8 cellular contexts compared by ENCODE assay signal in genomic region chr11:65988791-65989592, GRCh38. TPM values are rescaled to one million over a fixed set of nuclear protein-coding genes. Genes with fewer than 3 reads are reported as not detected.
DNase-seq lines count a peak whose midpoint lies in the region; ATAC-seq and TF ChIP-seq lines count a peak whose summit lies in the region.

No MANE protein-coding gene starts in this region.

- H3K14ac ChIP-seq in trophoblast cell (ENCODE audit: low read length): no peak overlapping the region

- H3K27ac ChIP-seq in SK-N-SH (ENCODE audit: low read depth in 2 of 2, low read length in 1 of 2) (peak overlapping the region; percentile 17 to 18; a peak in 2 of 4 replicates), trophoblast cell (ENCODE audit: low read depth, low read length) (no peak overlapping the region), upper lobe of left lung (no peak overlapping the region)

- H3K79me2 ChIP-seq in SK-N-SH (ENCODE audit: insufficient read depth): no peaks in the 10 kb centered on the region
- H3K79me2 ChIP-seq in trophoblast cell (ENCODE audit: control insufficient read depth, insufficient read depth, low read length, poor library complexity): no peaks in the 10 kb centered on the region

- TF ChIP-seq EP300 in SK-N-SH (IDR thresholded peaks at IDR 0.05; ENCODE audit: borderline replicate concordance in 1 of 2, low read depth in 1 of 2, low read length in 1 of 2) (no peak), upper lobe of left lung (IDR thresholded peaks at IDR 0.05) (no peak)

- H3K9me3 ChIP-seq in SK-N-SH (no peaks in the 10 kb centered on the region), trophoblast cell (ENCODE audit: insufficient read depth, low read depth, low read length) (no peaks in the 10 kb centered on the region), upper lobe of left lung (no peaks in the 10 kb centered on the region)

- H2BK12ac ChIP-seq in trophoblast cell (ENCODE audit: low read length): no peak overlapping the region

- TF ChIP-seq RAD21 in SK-N-SH (IDR thresholded peaks at IDR 0.05; ENCODE audit: low read length): peak; percentile 97

- H4K20me1 ChIP-seq in SK-N-SH (ENCODE audit: insufficient read depth): no peaks in the 10 kb centered on the region

- CTCF ChIA-PET in SK-N-SH (lab: Yijun Ruan, JAX): interaction anchor here (0.6 to 20.1 kb wide), 46 partner anchors 10 to 518 kb away, joined by 3 to 261 read pairs (median 4); partner anchors contain the start of genes BANF1, CATSPER1, CCDC85B and CTSW

- H3K27me3 ChIP-seq in SK-N-SH (ENCODE audit: insufficient read depth) (no peaks in the 10 kb centered on the region), trophoblast cell (ENCODE audit: insufficient read depth, low read length) (no peaks in the 10 kb centered on the region), upper lobe of left lung (no peaks in the 10 kb centered on the region)

- no peak overlapping the region for H2BK120ac ChIP-seq in trophoblast cell (ENCODE audit: insufficient read depth, low read length, poor library complexity)

- H3K9me2 ChIP-seq in SK-N-SH: no peaks in the 10 kb centered on the region

- ATAC-seq in HG02678 (IDR thresholded peaks at IDR 0.05; ENCODE audit: unreplicated experiment) (peak; percentile 96), upper lobe of left lung (ENCODE audit: low FRiP score in 2 of 2) (peak; percentile 98)

- H3K9ac ChIP-seq in SK-N-SH (no peak overlapping the region), trophoblast cell (ENCODE audit: low read length) (no peak overlapping the region)

- H4K12ac ChIP-seq in trophoblast cell (ENCODE audit: low read depth, low read length): no peak overlapping the region

- no peak overlapping the region for H2BK5ac ChIP-seq in trophoblast cell (ENCODE audit: low read depth, low read length, poor library complexity)

- H3K4me2 ChIP-seq in SK-N-SH (no peak overlapping the region), trophoblast cell (ENCODE audit: low read length) (no peak overlapping the region)

- POLR2A ChIA-PET in SK-N-SH (lab: Yijun Ruan, JAX): interaction anchor here (0.7 to 0.8 kb wide), 2 partner anchors 105 to 482 kb away, joined by 4 read pairs; no protein-coding TSS in a partner anchor

- H3K4me1 ChIP-seq in SK-N-SH (ENCODE audit: control insufficient read depth in 1 of 2, insufficient read depth in 2 of 2, low read depth in 1 of 2, low read length in 1 of 2): peaks cover 0 to 2% of the 10 kb centered on the region in 2 experiments; a peak in 1 of 4 replicates
- H3K4me1 ChIP-seq in trophoblast cell (ENCODE audit: control insufficient read depth in 1 of 2, insufficient read depth in 2 of 2, low read length in 2 of 2): no peaks in the 10 kb centered on the region
- H3K4me1 ChIP-seq in upper lobe of left lung: no peaks in the 10 kb centered on the region

- TF ChIP-seq POLR2A in upper lobe of left lung (IDR thresholded peaks at IDR 0.05): no peak

- H2AFZ ChIP-seq in SK-N-SH (ENCODE audit: low read depth): no peak overlapping the region
- H2AFZ ChIP-seq in trophoblast cell (ENCODE audit: insufficient read depth, low read length, poor library complexity): no peak overlapping the region

- H3K79me1 ChIP-seq in trophoblast cell (ENCODE audit: low read length): no peaks in the 10 kb centered on the region

- peak; percentile 92 for DNase-seq in NCI-H1105 treated with DMSO at 0.1 percent for 48 hours (lab: John Stamatoyannopoulos, UW)
- DNase-seq in SK-N-SH: peak; percentile 85
- peak; percentile 89 for DNase-seq in activated naive CD4-positive, alpha-beta T cell treated with anti-CD3 and anti-CD28 coated beads, Interleukin-2, amount 50 U/mL, for 16 hours
- peak; percentile 94 for DNase-seq in globus pallidus (ENCODE audit: low spot score)
- peak; percentile 90 to 98 for DNase-seq in trophoblast cell
- peak in 1 of 2 donors; percentile 93 for DNase-seq in upper lobe of left lung

- H2AK5ac ChIP-seq in trophoblast cell (ENCODE audit: low read length): no peak overlapping the region

- peak overlapping the region in 1 of 2 experiments; percentile 4; a peak in 1 of 4 replicates for H3K4me3 ChIP-seq in SK-N-SH (ENCODE audit: low read depth in 2 of 2, low read length in 1 of 2)
- no peak overlapping the region for H3K4me3 ChIP-seq in trophoblast cell (ENCODE audit: low read depth, low read length)
- H3K4me3 ChIP-seq in upper lobe of left lung: no peak overlapping the region

- H3K36me3 ChIP-seq in SK-N-SH (replicated peaks in 1 of 2; ENCODE audit: control insufficient read depth in 1 of 2, insufficient read depth in 2 of 2, low read length in 1 of 2) (peaks cover 0 to 12% of the 10 kb centered on the region in 2 experiments), trophoblast cell (ENCODE audit: control insufficient read depth in 1 of 2, insufficient read depth in 2 of 2, low read length in 2 of 2) (peaks cover 4 to 6% of the 10 kb centered on the region in 2 experiments), upper lobe of left lung (peaks cover 0 to 3% (median 0%) of the 10 kb centered on the region in 4 donors)

- no peak overlapping the region for H3K4ac ChIP-seq in trophoblast cell (ENCODE audit: low read depth, low read length)

- WGBS in SK-N-SH (ENCODE audit: low lambda C conversion rate): 21% methylated on average over 10 of the region's 10 CpGs
- no CpG with 5 or more reads among the region's 10 CpGs for WGBS in trophoblast cell (ENCODE audit: extremely low coverage, insufficient coverage, insufficient read length)
- 22 to 25% methylated on average over 8 to 10 of the region's 10 CpGs for WGBS in upper lobe of left lung, 2 donors

- H4K8ac ChIP-seq in trophoblast cell (ENCODE audit: low read depth, low read length): no peak overlapping the region

- no peak overlapping the region for H4K91ac ChIP-seq in trophoblast cell (ENCODE audit: low read depth, low read length)

- H3K23ac ChIP-seq in trophoblast cell (ENCODE audit: low read length): no peak overlapping the region

- peaks cover 15% of the 10 kb centered on the region for H3F3A ChIP-seq in SK-N-SH (replicated peaks; ENCODE audit: insufficient read depth)

- TF ChIP-seq CTCF in GM12801 (IDR thresholded peaks at IDR 0.05; ENCODE audit: extremely low read depth, insufficient read length) (peak; percentile 100), SK-N-SH (IDR thresholded peaks at IDR 0.05) (peak; percentile 100), upper lobe of left lung (IDR thresholded peaks at IDR 0.05) (peak; percentile 89 to 98 (median 96))

- no peak overlapping the region for H3K18ac ChIP-seq in trophoblast cell (ENCODE audit: low read length)

TF ChIP-seq in SK-N-SH, 30 proteins besides CTCF, POLR2A, EP300 and RAD21 (continues in another document):
- TF ChIP-seq FOXJ3 (CRISPR knock-in tag; IDR thresholded peaks at IDR 0.05): no peak
- no peak for TF ChIP-seq YY1 (IDR thresholded peaks at IDR 0.05; ENCODE audit: low read depth)
- TF ChIP-seq TEAD4 (IDR thresholded peaks at IDR 0.05; ENCODE audit: borderline replicate concordance, insufficient read depth): no peak
- no peak for TF ChIP-seq FOSL2 (IDR thresholded peaks at IDR 0.05; ENCODE audit: borderline replicate concordance, low read depth)
- TF ChIP-seq POLR2AphosphoS5 (IDR thresholded peaks at IDR 0.05; ENCODE audit: low read depth, low read length): no peak
- no peak for TF ChIP-seq RXRA (IDR thresholded peaks at IDR 0.05; ENCODE audit: borderline replicate concordance, low read depth)
- TF ChIP-seq PBX3 (IDR thresholded peaks at IDR 0.05): no peak
- TF ChIP-seq TCF12 (IDR thresholded peaks at IDR 0.05): no peak

RNA-seq across cellular contexts. Expression of gene EIF1AD, which starts 13.0 kb away (rescaled TPM):
- 28.9 and 31.4 TPM in 2 replicates for polyA plus RNA-seq in SK-N-SH (2012; rRNA removed)
- polyA plus RNA-seq in SK-N-SH (2012; cell fraction: cytosol; rRNA removed): 21.5 and 28.9 TPM in 2 replicates
- polyA plus RNA-seq in SK-N-SH (2012; cell fraction: nucleus; rRNA removed): 30.7 and 36.1 TPM in 2 replicates
- polyA plus RNA-seq in trophoblast cell (2013): 38.7 and 41.3 TPM in 2 replicates
- 10 to 100 TPM; 22.8 to 37.4 (median 30.1) TPM for total RNA-seq in upper lobe of left lung

RNA-seq across cellular contexts. Expression of gene BANF1, which starts 13.3 kb away (rescaled TPM):
- polyA plus RNA-seq in SK-N-SH (2012; rRNA removed): 311 and 382 TPM in 2 replicates
- 356 and 432 TPM in 2 replicates for polyA plus RNA-seq in SK-N-SH (2012; cell fraction: cytosol; rRNA removed)
- 131 and 164 TPM in 2 replicates for polyA plus RNA-seq in SK-N-SH (2012; cell fraction: nucleus; rRNA removed)
- polyA plus RNA-seq in trophoblast cell (2013): 248 and 252 TPM in 2 replicates
- total RNA-seq in upper lobe of left lung: 100 to 1,000 TPM in 2 of 6 donors, 10 to 100 TPM in 4; 32.5 to 201 (median 53.8) TPM

RNA-seq across cellular contexts. Expression of gene CST6, which starts 22.8 kb away (rescaled TPM):
- 0.60 and 0.90 TPM in 2 replicates for polyA plus RNA-seq in SK-N-SH (2012; rRNA removed)
- polyA plus RNA-seq in SK-N-SH (2012; cell fraction: cytosol; rRNA removed): 0.24 and 0.52 TPM in 2 replicates
- 0.28 and 0.71 TPM in 2 replicates for polyA plus RNA-seq in SK-N-SH (2012; cell fraction: nucleus; rRNA removed)
- 15.1 and 18.1 TPM in 2 replicates for polyA plus RNA-seq in trophoblast cell (2013)
- total RNA-seq in upper lobe of left lung: 10 to 100 TPM; 12.6 to 68.1 (median 30.5) TPM

RNA-seq across cellular contexts. Expression of gene SART1, which starts 27.5 kb away (rescaled TPM):
- 39.2 and 73.6 TPM in 2 replicates for polyA plus RNA-seq in SK-N-SH (2012; rRNA removed)
- 37.0 and 42.0 TPM in 2 replicates for polyA plus RNA-seq in SK-N-SH (2012; cell fraction: cytosol; rRNA removed)
- 77.9 and 98.0 TPM in 2 replicates for polyA plus RNA-seq in SK-N-SH (2012; cell fraction: nucleus; rRNA removed)
- 47.6 and 52.1 TPM in 2 replicates for polyA plus RNA-seq in trophoblast cell (2013)
- 100 to 1,000 TPM in 2 of 6 donors, 10 to 100 TPM in 4; 44.4 to 201 (median 71.4) TPM for total RNA-seq in upper lobe of left lung

RNA-seq across cellular contexts. Expression of gene CATSPER1, which starts 37.3 kb away (rescaled TPM):
- polyA plus RNA-seq in SK-N-SH (2012; rRNA removed): 1.9 and 2.2 TPM in 2 replicates
- polyA plus RNA-seq in SK-N-SH (2012; cell fraction: cytosol; rRNA removed): 1.5 and 2.3 TPM in 2 replicates
- 1.2 and 1.5 TPM in 2 replicates for polyA plus RNA-seq in SK-N-SH (2012; cell fraction: nucleus; rRNA removed)
- polyA plus RNA-seq in trophoblast cell (2013): 0.04 TPM in 1 of 2 replicates, not detected in the other
- total RNA-seq in upper lobe of left lung: 1 to 10 TPM in 4 of 6 donors, under 1 TPM in 1, not detected in 1; 0.79 to 6.1 (median 3.0) TPM

Comparison
In these comparisons a context has a peak if more than half of its experiments do, and no peak if none do; other contexts are left out.
1. H3K27ac ChIP-seq: peak in SK-N-SH (2 of 2); none in trophoblast cell (single experiment) and upper lobe of left lung (0 of 4).
2. Peak in every context shown above with its lines, with median percentiles within 50 percentile points of each other: CTCF ChIP-seq.